30 cellular contexts compared by ENCODE assay signal in the genomic region with DNA sequence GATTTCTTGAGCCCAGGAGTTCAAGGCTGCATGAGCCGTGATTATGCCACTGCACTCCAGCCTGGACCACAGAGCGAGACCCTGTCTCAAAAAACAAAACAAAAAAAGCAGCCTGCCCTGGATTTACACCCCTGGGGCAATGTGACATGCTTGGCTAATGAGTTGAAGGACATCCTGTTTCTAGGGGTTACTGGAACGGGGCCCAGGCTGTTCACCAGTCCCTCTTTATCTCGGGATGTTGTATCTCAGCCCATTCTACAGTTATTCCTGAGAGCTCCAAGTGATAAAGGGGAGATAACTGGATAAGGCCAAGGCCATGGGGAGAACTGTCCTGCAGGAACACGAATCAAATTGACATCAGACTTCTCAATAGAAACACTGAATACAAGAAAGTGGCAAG. TPM values are rescaled to one million over a fixed set of nuclear protein-coding genes. Genes with fewer than 3 reads are reported as not detected.
DNase-seq lines count a peak whose midpoint lies in the region; ATAC-seq and TF ChIP-seq lines count a peak whose summit lies in the region.
"Had no signal": no experiment of that assay in that cellular context is flagged by ENCODE, and none has a peak within 500 bp of the region (broad histone marks: within the 10 kb centered on the region; RNA-seq: fewer than 3 reads in every experiment).

No MANE protein-coding gene starts in this region.

- H3K27ac ChIP-seq in right cardiac atrium (ENCODE audit: low read length) (no peak overlapping the region), sigmoid colon (no peak overlapping the region)
- H3K27ac ChIP-seq: breast epithelium, hepatocyte, prostate gland, SJCRH30, uterus had no signal

- DNase-seq in Right ventricle myocardium inferior (ENCODE audit: missing footprints) (no peak), cardiac septum (ENCODE audit: low spot score) (no peak), M059J (ENCODE audit: low read depth) (peak; percentile 84), right cardiac atrium (no peak), sigmoid colon (peak; percentile 24), lower leg skin (ENCODE audit: low spot score in 2 of 2) (no peak), NCI-H2107 (lab: John Stamatoyannopoulos, UW) (no peak)
- DNase-seq: activated CD4-positive, alpha-beta T cell treated with anti-CD3 and anti-CD28 coated beads for 48 hours; activated naive CD4-positive, alpha-beta T cell treated with anti-CD3 and anti-CD28 coated beads for 36 hours; activated T-cell treated with anti-CD3 and anti-CD28 coated beads, Interleukin-2, amount 50 U/mL, for 4 hours; amygdala; DMS79; effector memory CD4-positive, alpha-beta T cell; foreskin melanocyte; NCI-H1092 treated with DMSO at 0.1 percent for 48 hours; NCI-H2029 treated with DMSO at 0.1 percent for 48 hours; SJCRH30; T-helper 1 cell; uterus had no signal

- no peaks in the 10 kb centered on the region for H3K27me3 ChIP-seq in right cardiac atrium (ENCODE audit: control insufficient read depth, insufficient read depth)
- H3K27me3 ChIP-seq in sigmoid colon: no peaks in the 10 kb centered on the region
- H3K27me3 ChIP-seq: breast epithelium, hepatocyte, SJCRH30, uterus had no signal

- intact Hi-C loops in Right ventricle myocardium inferior (cut with DNase I) (no loop called here), cardiac septum (cut with DNase I) (no loop called here), right cardiac atrium (cut with DNase I) (no loop called here), sigmoid colon (cut with DNase I) (no loop called here), lower leg skin (cut with DNase I; ENCODE audit: low total_unique reads) (no loop called here)

- no peaks in the 10 kb centered on the region for H3K4me1 ChIP-seq in right cardiac atrium (ENCODE audit: control insufficient read depth, insufficient read depth, low read length)
- H3K4me1 ChIP-seq in sigmoid colon: no peaks in the 10 kb centered on the region
- H3K4me1 ChIP-seq: breast epithelium, prostate gland, SJCRH30, uterus had no signal

- ATAC-seq in Right ventricle myocardium inferior: peak; percentile 26
- ATAC-seq in right cardiac atrium: peak; percentile 50 to 68
- ATAC-seq in HG03439 (IDR thresholded peaks at IDR 0.05; ENCODE audit: unreplicated experiment): no peak
- ATAC-seq: A549; activated T-cell treated with anti-CD3 and anti-CD28 coated beads, Interleukin-2, amount 50 U/mL, for 4 hours; Panc1; stimulated activated effector memory CD8-positive, alpha-beta T cell treated with anti-CD3 and anti-CD28 coated beads, Interleukin-12 subunit alpha, Interleukin-12 subunit beta, amount 100 ng/mL, for 72 hours had no signal

- WGBS in right cardiac atrium: 38% methylated on average over 5 of the region's 5 CpGs
- WGBS in sigmoid colon, 2 donors: 80 to 82% methylated on average over 5 of the region's 5 CpGs
- 68 to 75% methylated on average over 5 of the region's 5 CpGs for WGBS in lower leg skin, 2 donors

- H3K4me3 ChIP-seq in right cardiac atrium (ENCODE audit: low read length) (no peak overlapping the region), sigmoid colon (no peak overlapping the region), lower leg skin (ENCODE audit: low read depth, poor library complexity, severe bottlenecking) (no peak overlapping the region)
- H3K4me3 ChIP-seq: A549, breast epithelium, hepatocyte, prostate gland, SJCRH30, uterus had no signal

- TF ChIP-seq EP300 in sigmoid colon (IDR thresholded peaks at IDR 0.05): no peak

- TF ChIP-seq POLR2A in sigmoid colon (IDR thresholded peaks at IDR 0.05): no peak
- no peak for TF ChIP-seq POLR2A in lower leg skin (IDR thresholded peaks at IDR 0.05)

- TF ChIP-seq CTCF in sigmoid colon (IDR thresholded peaks at IDR 0.05): no peak
- no peak for TF ChIP-seq CTCF in lower leg skin (IDR thresholded peaks at IDR 0.05)

- no peaks in the 10 kb centered on the region for H3K9me3 ChIP-seq in right cardiac atrium (ENCODE audit: control insufficient read depth, low read length)
- H3K9me3 ChIP-seq in sigmoid colon: no peaks in the 10 kb centered on the region
- H3K9me3 ChIP-seq: A549, breast epithelium, prostate gland, SJCRH30, uterus had no signal

- no peaks in the 10 kb centered on the region for H3K36me3 ChIP-seq in sigmoid colon
- H3K36me3 ChIP-seq: breast epithelium, prostate gland, SJCRH30, uterus had no signal

RNA-seq across cellular contexts. Expression of a gene that starts 21.7 kb away (rescaled TPM):
- total RNA-seq in Right ventricle myocardium inferior: 2.3 TPM
- 5.0 TPM for total RNA-seq in cardiac septum
- 14.4 and 19.6 TPM in 2 replicates for total RNA-seq in M059J (2014; rRNA removed; shearing (Covaris generic))
- 1 to 10 TPM in 1 of 4 donors, under 1 TPM in 3; 0.92 to 1.2 (median 0.97) TPM for total RNA-seq in right cardiac atrium
- 3.7 TPM for polyA plus RNA-seq in right cardiac atrium
- 1 to 10 TPM in 1 of 4 donors, under 1 TPM in 1, not detected in 2; 0.68 to 1.8 TPM for total RNA-seq in sigmoid colon
- 10 to 100 TPM in 1 of 3 donors, 1 to 10 TPM in 2; 1.8 to 16.2 (median 2.3) TPM for polyA plus RNA-seq in sigmoid colon
- 100 to 1,000 TPM in 1 of 4 donors, 10 to 100 TPM in 3; 71.5 to 143 (median 96.4) TPM for total RNA-seq in lower leg skin
- total RNA-seq: liver, skeletal muscle tissue had no signal
- polyA plus RNA-seq: neural cell had no signal

RNA-seq across cellular contexts. Expression of a gene that starts 25.6 kb away (rescaled TPM):
- total RNA-seq in Right ventricle myocardium inferior: 49.2 TPM
- 39.8 TPM for total RNA-seq in cardiac septum
- 138 and 163 TPM in 2 replicates for total RNA-seq in M059J (2014; rRNA removed; shearing (Covaris generic))
- 10 to 100 TPM; 42.6 to 56.1 (median 44.3) TPM for total RNA-seq in right cardiac atrium
- 73.9 TPM for polyA plus RNA-seq in right cardiac atrium
- total RNA-seq in sigmoid colon: 10 to 100 TPM; 35.6 to 49.9 (median 39.7) TPM
- 100 to 1,000 TPM; 332 to 492 (median 370) TPM for polyA plus RNA-seq in sigmoid colon
- 100 to 1,000 TPM; 289 to 390 (median 329) TPM for total RNA-seq in lower leg skin
- total RNA-seq: activated naive CD4-positive, alpha-beta T cell treated with anti-CD3 and anti-CD28 coated beads for 36 hours had no signal
- polyA plus RNA-seq: neural cell had no signal

RNA-seq across cellular contexts. Expression of a gene that starts 28.8 kb away (rescaled TPM):
- total RNA-seq in Right ventricle myocardium inferior (6.3 TPM), cardiac septum (3.4 TPM), right cardiac atrium (1 to 10 TPM; 2.5 to 5.6 (median 3.8) TPM), sigmoid colon (1 to 10 TPM in 1 of 4 donors, under 1 TPM in 1, not detected in 2; 0.82 to 1.8 TPM), lower leg skin (100 to 1,000 TPM; 416 to 668 (median 495) TPM)
- total RNA-seq in M059J (2014; rRNA removed; shearing (Covaris generic)): not detected in 2 replicates
- polyA plus RNA-seq in right cardiac atrium (4.3 TPM), sigmoid colon (1,000 to 10,000 TPM in 1 of 3 donors, 100 to 1,000 TPM in 2; 789 to 1,144 (median 825) TPM)
- total RNA-seq: activated naive CD4-positive, alpha-beta T cell treated with anti-CD3 and anti-CD28 coated beads for 36 hours; SJCRH30; skeletal muscle tissue had no signal
- polyA plus RNA-seq: neural cell had no signal

RNA-seq across cellular contexts. Expression of a gene that starts 38.3 kb away (rescaled TPM):
- total RNA-seq in Right ventricle myocardium inferior (0.49 TPM), cardiac septum (1.3 TPM), right cardiac atrium (1 to 10 TPM in 2 of 4 donors, under 1 TPM in 2; 0.54 to 2.0 (median 1.1) TPM), sigmoid colon (1 to 10 TPM; 1.1 to 4.3 (median 2.2) TPM), lower leg skin (10 to 100 TPM in 1 of 4 donors, 1 to 10 TPM in 2, not detected in 1; 1.2 to 78.2 (median 2.2) TPM)
- total RNA-seq in M059J (2014; rRNA removed; shearing (Covaris generic)): 5.2 and 5.8 TPM in 2 replicates
- polyA plus RNA-seq in right cardiac atrium (1.6 TPM), sigmoid colon (1 to 10 TPM; 1.4 to 3.9 (median 3.6) TPM)
- total RNA-seq: activated naive CD4-positive, alpha-beta T cell treated with anti-CD3 and anti-CD28 coated beads for 36 hours; activated T-cell treated with anti-CD3 and anti-CD28 coated beads, Interleukin-2, amount 50 U/mL, for 4 hours; liver; mucosa of gallbladder; skeletal muscle tissue had no signal
- polyA plus RNA-seq: liver, neural cell had no signal

RNA-seq across cellular contexts. Expression of a gene that starts 40.0 kb away (rescaled TPM):
- 155 TPM for total RNA-seq in Right ventricle myocardium inferior
- total RNA-seq in cardiac septum: 200 TPM
- 206 and 207 TPM in 2 replicates for total RNA-seq in M059J (2014; rRNA removed; shearing (Covaris generic))
- total RNA-seq in right cardiac atrium: 100 to 1,000 TPM; 183 to 265 (median 220) TPM
- 295 TPM for polyA plus RNA-seq in right cardiac atrium
- 100 to 1,000 TPM in 3 of 4 donors, 10 to 100 TPM in 1; 86.3 to 305 (median 278) TPM for total RNA-seq in sigmoid colon
- polyA plus RNA-seq in sigmoid colon: 100 to 1,000 TPM; 113 to 302 (median 126) TPM
- total RNA-seq in lower leg skin: 10 to 100 TPM; 44.1 to 72.8 (median 47.2) TPM

Comparison
In these comparisons a context has a peak if more than half of its experiments do, and no peak if none do; other contexts are left out.
1. DNase-seq: peak in M059J (single experiment) and sigmoid colon (single experiment); none in Right ventricle myocardium inferior (single experiment), cardiac septum (single experiment), right cardiac atrium (0 of 3), lower leg skin (0 of 2) and NCI-H2107 (single experiment).
2. RNA of a gene that starts 28.8 kb away (total RNA-seq): 416 to 668 TPM in lower leg skin; 6.3 TPM in Right ventricle myocardium inferior (single experiment), 2.5 to 5.6 TPM in right cardiac atrium, 3.4 TPM in cardiac septum (single experiment), 0.82 to 1.8 TPM in sigmoid colon and not detected in M059J; every median in the first group is over 10 times any median in the second.